Comparison of ENCODE assay signal across 8 cellular contexts in the genomic region with DNA sequence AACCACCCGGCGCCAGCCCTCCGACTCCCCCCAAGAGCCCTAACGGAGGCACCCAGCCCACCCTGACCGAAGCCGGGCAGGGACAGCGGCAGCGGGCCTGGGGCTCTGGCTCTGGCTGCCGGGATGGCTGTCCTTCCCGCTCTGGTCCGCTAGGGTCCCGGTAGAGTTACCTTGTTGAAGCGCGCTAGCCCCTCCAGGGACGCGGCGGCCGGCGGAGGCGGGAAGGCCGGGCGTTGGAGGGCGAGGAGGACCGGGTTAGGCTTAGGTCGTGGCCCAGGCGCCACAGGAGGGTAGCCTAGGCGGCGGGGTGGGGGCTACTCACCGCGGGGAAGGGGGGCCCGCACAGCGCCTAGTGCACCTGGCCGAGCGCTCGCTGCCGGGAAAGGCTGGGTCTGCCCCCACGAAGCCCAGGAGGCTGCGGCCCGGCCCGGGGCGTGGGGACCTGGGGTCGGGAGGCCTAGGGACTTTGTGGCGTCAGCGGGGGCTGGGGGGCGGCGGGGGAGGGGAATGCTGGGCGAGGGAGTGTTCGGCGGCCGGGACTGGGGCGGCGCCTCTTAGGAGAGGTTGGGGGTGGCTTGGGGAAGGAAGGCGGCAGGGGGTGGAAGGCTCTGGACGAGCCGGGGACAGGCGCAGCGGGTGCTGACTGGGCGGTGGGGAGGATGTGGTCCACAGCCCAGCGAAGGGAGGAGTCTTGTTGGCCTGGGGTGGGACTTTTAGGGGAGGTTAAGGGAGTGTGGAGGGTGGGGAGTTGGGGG.
DNase-seq lines count a peak whose midpoint lies in the region; ATAC-seq and TF ChIP-seq lines count a peak whose summit lies in the region.

A gene with protein sequence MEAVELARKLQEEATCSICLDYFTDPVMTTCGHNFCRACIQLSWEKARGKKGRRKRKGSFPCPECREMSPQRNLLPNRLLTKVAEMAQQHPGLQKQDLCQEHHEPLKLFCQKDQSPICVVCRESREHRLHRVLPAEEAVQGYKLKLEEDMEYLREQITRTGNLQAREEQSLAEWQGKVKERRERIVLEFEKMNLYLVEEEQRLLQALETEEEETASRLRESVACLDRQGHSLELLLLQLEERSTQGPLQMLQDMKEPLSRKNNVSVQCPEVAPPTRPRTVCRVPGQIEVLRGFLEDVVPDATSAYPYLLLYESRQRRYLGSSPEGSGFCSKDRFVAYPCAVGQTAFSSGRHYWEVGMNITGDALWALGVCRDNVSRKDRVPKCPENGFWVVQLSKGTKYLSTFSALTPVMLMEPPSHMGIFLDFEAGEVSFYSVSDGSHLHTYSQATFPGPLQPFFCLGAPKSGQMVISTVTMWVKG (minus strand): TSS at position 645 of the 755 bp plus-strand sequence. CDS start 1,789 bp downstream, outside the sequence.

- ATAC-seq in GM19324 (IDR thresholded peaks at IDR 0.05; ENCODE audit: low FRiP score, unreplicated experiment) (no peak), GM21576 (IDR thresholded peaks at IDR 0.05; ENCODE audit: unreplicated experiment) (no peak), HG02588 (IDR thresholded peaks at IDR 0.05; ENCODE audit: unreplicated experiment) (no peak)

- DNase-seq in ELR (ENCODE audit: low read depth) = peak; percentile 38
- peak; percentile 78 for DNase-seq in NT2/D1 (ENCODE audit: low read depth, low spot score)
- peak; percentile 15 for DNase-seq in astrocyte of the spinal cord (ENCODE audit: low read depth, low spot score)
- DNase-seq in stimulated activated CD4-positive, alpha-beta T cell treated with anti-CD3 and anti-CD28 coated beads, Interleukin-2, amount 100 ng/mL, for 24 hours = peak; percentile 49 to 54

- H3K4me3 ChIP-seq in NT2/D1 (ENCODE audit: insufficient read length, low read depth) (peak within 1 kb of the TSS; percentile 55), astrocyte of the spinal cord (ENCODE audit: low read depth, low read length) (peak within 1 kb of the TSS; percentile 35), iPS-18c (ENCODE audit: insufficient read depth, low read depth, low read length) (peak within 1 kb of the TSS; percentile 61)

- peaks cover 13% of the 10 kb centered on the region for H3K4me1 ChIP-seq in NT2/D1 (ENCODE audit: insufficient read depth, insufficient read length)

- peak; percentile 56 for TF ChIP-seq CTCF in astrocyte of the spinal cord (IDR thresholded peaks at IDR 0.05; ENCODE audit: low read depth, low read length)

- peaks cover 16% of the 10 kb centered on the region for H3K36me3 ChIP-seq in NT2/D1 (ENCODE audit: insufficient read depth, insufficient read length, low read length)

- no peaks in the 10 kb centered on the region; the same call in 1 of the 2 replicates for H3K9me3 ChIP-seq in NT2/D1 (ENCODE audit: insufficient read depth, low read length)
- H3K9me3 ChIP-seq in iPS-18c (ENCODE audit: control insufficient read depth, insufficient read depth, low read length) = peaks cover 4% of the 10 kb centered on the region

- peak within 1 kb of the TSS; percentile 88 for H3K9ac ChIP-seq in NT2/D1 (ENCODE audit: insufficient read length, low read depth)

- in situ Hi-C loops in astrocyte of the spinal cord (cut with HindIII; ENCODE audit: low sequenced_read_pairs) = no loop called here

- H3K27me3 ChIP-seq in NT2/D1 (ENCODE audit: insufficient read depth, insufficient read length) = peaks cover 59% of the 10 kb centered on the region

Comparison
In these comparisons a context has a peak if more than half of its experiments do, and no peak if none do; other contexts are left out.
1. DNase-seq: peak in every context shown above with its lines; median percentile 78 in NT2/D1; 52 in stimulated activated CD4-positive, alpha-beta T cell treated with anti-CD3 and anti-CD28 coated beads, Interleukin-2, amount 100 ng/mL, for 24 hours; 38 in ELR; 15 in astrocyte of the spinal cord.